In the genomic region with DNA sequence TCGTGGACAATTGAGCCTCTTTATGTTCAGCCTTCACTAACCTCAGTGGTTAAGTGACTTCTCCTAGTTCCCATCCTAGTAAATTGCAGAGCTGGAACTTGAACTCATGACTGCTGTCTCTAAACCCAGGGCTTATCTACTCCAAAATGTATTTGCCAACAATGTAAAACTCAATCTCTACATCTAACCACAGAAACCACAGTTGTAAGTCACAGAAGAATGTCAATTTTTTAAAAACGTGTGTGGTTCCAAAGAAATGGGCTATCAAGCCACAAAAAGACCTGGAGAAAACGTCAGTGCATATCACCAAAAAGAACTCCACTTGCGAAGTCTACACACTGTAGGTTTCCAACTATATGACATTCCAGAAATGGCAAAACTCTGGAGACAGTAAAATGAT, we compare ENCODE assay signal across 1 cellular context.
TF ChIP-seq lines count a peak whose summit lies in the region.

No MANE protein-coding gene starts in this region.

TF ChIP-seq in K562, 482 proteins besides CTCF, POLR2A, EP300 and RAD21 (continued from another document):
- TF ChIP-seq BRF2 (IDR thresholded peaks at IDR 0.05; ENCODE audit: borderline replicate concordance, insufficient read depth, insufficient read length): no peak
- no peak for TF ChIP-seq KAT8 (IDR thresholded peaks at IDR 0.05; ENCODE audit: low read depth)
- no peak for TF ChIP-seq RBM34 (IDR thresholded peaks at IDR 0.05; ENCODE audit: borderline replicate concordance, insufficient read depth, low read length)
- TF ChIP-seq, protein P1, sequence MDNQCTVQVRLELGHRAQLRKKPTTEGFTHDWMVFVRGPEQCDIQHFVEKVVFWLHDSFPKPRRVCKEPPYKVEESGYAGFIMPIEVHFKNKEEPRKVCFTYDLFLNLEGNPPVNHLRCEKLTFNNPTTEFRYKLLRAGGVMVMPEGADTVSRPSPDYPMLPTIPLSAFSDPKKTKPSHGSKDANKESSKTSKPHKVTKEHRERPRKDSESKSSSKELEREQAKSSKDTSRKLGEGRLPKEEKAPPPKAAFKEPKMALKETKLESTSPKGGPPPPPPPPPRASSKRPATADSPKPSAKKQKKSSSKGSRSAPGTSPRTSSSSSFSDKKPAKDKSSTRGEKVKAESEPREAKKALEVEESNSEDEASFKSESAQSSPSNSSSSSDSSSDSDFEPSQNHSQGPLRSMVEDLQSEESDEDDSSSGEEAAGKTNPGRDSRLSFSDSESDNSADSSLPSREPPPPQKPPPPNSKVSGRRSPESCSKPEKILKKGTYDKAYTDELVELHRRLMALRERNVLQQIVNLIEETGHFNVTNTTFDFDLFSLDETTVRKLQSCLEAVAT (IDR thresholded peaks at IDR 0.05): peak in 1 of 2 experiments; percentile 89; a peak in 2 of 4 replicates
- no peak for TF ChIP-seq HDAC2 (IDR thresholded peaks at IDR 0.05)
- TF ChIP-seq RCOR1 (IDR thresholded peaks at IDR 0.05; ENCODE audit: borderline replicate concordance in 1 of 2, low read depth in 2 of 2, low read length in 2 of 2): peak in 1 of 2 experiments; percentile 68; a peak in 1 of 4 replicates
- TF ChIP-seq, protein P2, sequence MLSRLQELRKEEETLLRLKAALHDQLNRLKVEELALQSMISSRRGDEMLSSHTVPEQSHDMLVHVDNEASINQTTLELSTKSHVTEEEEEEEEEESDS (CRISPR knock-in tag; IDR thresholded peaks at IDR 0.05): no peak
- TF ChIP-seq POU5F1 (IDR thresholded peaks at IDR 0.05; ENCODE audit: borderline replicate concordance, low read depth, low read length, partially characterized antibody): no peak
- TF ChIP-seq PYGO2 (tag; IDR thresholded peaks at IDR 0.05): no peak
- TF ChIP-seq ZNF778 (CRISPR knock-in tag; IDR thresholded peaks at IDR 0.05): no peak
- no peak for TF ChIP-seq NR3C1 (CRISPR knock-in tag; IDR thresholded peaks at IDR 0.05)
- TF ChIP-seq ZNF232 (CRISPR knock-in tag; IDR thresholded peaks at IDR 0.05): no peak
- TF ChIP-seq ZKSCAN3 (CRISPR knock-in tag; IDR thresholded peaks at IDR 0.05): no peak
- TF ChIP-seq, protein P3, sequence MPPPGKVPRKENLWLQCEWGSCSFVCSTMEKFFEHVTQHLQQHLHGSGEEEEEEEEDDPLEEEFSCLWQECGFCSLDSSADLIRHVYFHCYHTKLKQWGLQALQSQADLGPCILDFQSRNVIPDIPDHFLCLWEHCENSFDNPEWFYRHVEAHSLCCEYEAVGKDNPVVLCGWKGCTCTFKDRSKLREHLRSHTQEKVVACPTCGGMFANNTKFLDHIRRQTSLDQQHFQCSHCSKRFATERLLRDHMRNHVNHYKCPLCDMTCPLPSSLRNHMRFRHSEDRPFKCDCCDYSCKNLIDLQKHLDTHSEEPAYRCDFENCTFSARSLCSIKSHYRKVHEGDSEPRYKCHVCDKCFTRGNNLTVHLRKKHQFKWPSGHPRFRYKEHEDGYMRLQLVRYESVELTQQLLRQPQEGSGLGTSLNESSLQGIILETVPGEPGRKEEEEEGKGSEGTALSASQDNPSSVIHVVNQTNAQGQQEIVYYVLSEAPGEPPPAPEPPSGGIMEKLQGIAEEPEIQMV (tag; conservative IDR thresholded peaks at IDR 0.05; ENCODE audit: low read depth): no peak
- TF ChIP-seq SIX5 (IDR thresholded peaks at IDR 0.05; ENCODE audit: borderline replicate concordance in 1 of 2, insufficient read depth in 1 of 2, low read depth in 1 of 2, low read length in 2 of 2): no peak
- TF ChIP-seq MTA1 (IDR thresholded peaks at IDR 0.05; ENCODE audit: borderline replicate concordance): peak; percentile 42; the same call in 1 of the 2 replicates
- TF ChIP-seq SMARCA4 (IDR thresholded peaks at IDR 0.05): no peak
- TF ChIP-seq, protein P4, sequence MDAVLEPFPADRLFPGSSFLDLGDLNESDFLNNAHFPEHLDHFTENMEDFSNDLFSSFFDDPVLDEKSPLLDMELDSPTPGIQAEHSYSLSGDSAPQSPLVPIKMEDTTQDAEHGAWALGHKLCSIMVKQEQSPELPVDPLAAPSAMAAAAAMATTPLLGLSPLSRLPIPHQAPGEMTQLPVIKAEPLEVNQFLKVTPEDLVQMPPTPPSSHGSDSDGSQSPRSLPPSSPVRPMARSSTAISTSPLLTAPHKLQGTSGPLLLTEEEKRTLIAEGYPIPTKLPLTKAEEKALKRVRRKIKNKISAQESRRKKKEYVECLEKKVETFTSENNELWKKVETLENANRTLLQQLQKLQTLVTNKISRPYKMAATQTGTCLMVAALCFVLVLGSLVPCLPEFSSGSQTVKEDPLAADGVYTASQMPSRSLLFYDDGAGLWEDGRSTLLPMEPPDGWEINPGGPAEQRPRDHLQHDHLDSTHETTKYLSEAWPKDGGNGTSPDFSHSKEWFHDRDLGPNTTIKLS (IDR thresholded peaks at IDR 0.05; ENCODE audit: borderline replicate concordance, low read depth): no peak
- TF ChIP-seq CREBBP (IDR thresholded peaks at IDR 0.05; ENCODE audit: low read depth, low read length): no peak
- TF ChIP-seq MAFK (IDR thresholded peaks at IDR 0.05; ENCODE audit: low read length): no peak
- TF ChIP-seq, protein P5, sequence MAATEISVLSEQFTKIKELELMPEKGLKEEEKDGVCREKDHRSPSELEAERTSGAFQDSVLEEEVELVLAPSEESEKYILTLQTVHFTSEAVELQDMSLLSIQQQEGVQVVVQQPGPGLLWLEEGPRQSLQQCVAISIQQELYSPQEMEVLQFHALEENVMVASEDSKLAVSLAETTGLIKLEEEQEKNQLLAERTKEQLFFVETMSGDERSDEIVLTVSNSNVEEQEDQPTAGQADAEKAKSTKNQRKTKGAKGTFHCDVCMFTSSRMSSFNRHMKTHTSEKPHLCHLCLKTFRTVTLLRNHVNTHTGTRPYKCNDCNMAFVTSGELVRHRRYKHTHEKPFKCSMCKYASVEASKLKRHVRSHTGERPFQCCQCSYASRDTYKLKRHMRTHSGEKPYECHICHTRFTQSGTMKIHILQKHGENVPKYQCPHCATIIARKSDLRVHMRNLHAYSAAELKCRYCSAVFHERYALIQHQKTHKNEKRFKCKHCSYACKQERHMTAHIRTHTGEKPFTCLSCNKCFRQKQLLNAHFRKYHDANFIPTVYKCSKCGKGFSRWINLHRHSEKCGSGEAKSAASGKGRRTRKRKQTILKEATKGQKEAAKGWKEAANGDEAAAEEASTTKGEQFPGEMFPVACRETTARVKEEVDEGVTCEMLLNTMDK (IDR thresholded peaks at IDR 0.05; ENCODE audit: borderline replicate concordance, insufficient read depth, low read depth, low read length, poor library complexity, severe bottlenecking): no peak
- TF ChIP-seq PHB (CRISPR knock-in tag; IDR thresholded peaks at IDR 0.05): no peak
- no peak for TF ChIP-seq ZC3H11A (IDR thresholded peaks at IDR 0.05; ENCODE audit: low read depth, low read length)
- no peak for TF ChIP-seq KLF16 (IDR thresholded peaks at IDR 0.05)
- TF ChIP-seq ZNF79 (CRISPR knock-in tag; IDR thresholded peaks at IDR 0.05; ENCODE audit: low read depth): no peak
- TF ChIP-seq SOX6 (IDR thresholded peaks at IDR 0.05): peak; percentile 90
- TF ChIP-seq TEAD4 (IDR thresholded peaks at IDR 0.05; ENCODE audit: low read length): peak; percentile 41; the same call in 1 of the 2 replicates
- no peak for TF ChIP-seq TEAD4 (CRISPR knock-in tag; IDR thresholded peaks at IDR 0.05; ENCODE audit: borderline replicate concordance)
- TF ChIP-seq SMARCA5 (IDR thresholded peaks at IDR 0.05): no peak
- no peak for TF ChIP-seq EP400 (IDR thresholded peaks at IDR 0.05)
